In the genomic region with DNA sequence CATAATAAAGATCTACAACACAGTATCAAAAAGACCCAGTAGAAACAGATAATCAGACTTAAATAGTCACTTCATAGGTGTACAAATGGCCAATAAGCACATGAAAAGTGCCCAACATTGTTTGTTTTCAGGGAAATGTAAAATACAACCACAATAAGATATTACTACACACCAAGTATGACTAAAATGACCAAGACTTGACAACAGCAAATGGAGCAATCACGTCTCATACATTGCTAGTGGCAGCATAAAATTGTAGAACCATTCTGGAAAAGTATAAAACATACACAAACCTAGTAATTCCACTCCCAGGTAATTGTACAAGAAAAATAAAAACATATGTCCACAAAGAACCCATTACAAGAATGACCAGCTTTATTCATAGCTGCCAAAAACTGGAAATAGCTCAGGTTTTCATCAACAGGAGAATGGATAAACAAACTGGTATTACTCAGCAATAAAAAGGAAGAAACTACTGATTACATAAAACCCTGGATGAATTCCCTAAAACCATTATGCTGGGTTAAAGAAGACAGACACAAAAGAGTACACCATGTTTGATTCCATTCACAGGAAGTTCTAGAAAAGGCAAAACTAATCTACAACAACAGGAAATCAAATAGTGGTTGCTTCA, we compare ENCODE assay signal across 12 cellular contexts.
DNase-seq lines count a peak whose midpoint lies in the region; ATAC-seq, FAIRE-seq and TF ChIP-seq lines count a peak whose summit lies in the region.
"Had no signal": no experiment of that assay in that cellular context is flagged by ENCODE, and none has a peak within 500 bp of the region (broad histone marks: within the 10 kb centered on the region; RNA-seq: fewer than 3 reads in every experiment).

No MANE protein-coding gene starts in this region.

- peaks cover 6% of the 10 kb centered on the region for H3K4me1 ChIP-seq in left ventricle myocardium inferior
- H3K4me1 ChIP-seq in transverse colon = peaks cover 0 to 14% (median 0%) of the 10 kb centered on the region in 4 donors

- H3K4me3 ChIP-seq in left ventricle myocardium inferior = no peak overlapping the region
- no peak overlapping the region for H3K4me3 ChIP-seq in transverse colon

- intact Hi-C loops in left ventricle myocardium inferior (cut with micrococcal nuclease) (no loop called here), Right ventricle myocardium superior (cut with DNase I) (no loop called here), transverse colon (cut with DNase I; ENCODE audit: low total_unique reads) (no loop called here)

- H3K27ac ChIP-seq in left ventricle myocardium inferior (replicated peaks) = peak overlapping the region; percentile 10
- peak overlapping the region; percentile 44 to 67 (median 56) for H3K27ac ChIP-seq in transverse colon

- peaks cover 40% of the 10 kb centered on the region for H3K36me3 ChIP-seq in left ventricle myocardium inferior
- peaks cover 0 to 31% (median 4%) of the 10 kb centered on the region in 4 donors for H3K36me3 ChIP-seq in transverse colon

- WGBS in transverse colon (ENCODE audit: low coverage in 1 of 2), 2 donors = 67 to 92% methylated on average over 1 of the region's 1 CpG

- TF ChIP-seq EP300 in transverse colon (IDR thresholded peaks at IDR 0.05; ENCODE audit: low read depth) = no peak

- no peak for TF ChIP-seq POLR2A in transverse colon (IDR thresholded peaks at IDR 0.05)

- TF ChIP-seq CTCF in left ventricle myocardium inferior (IDR thresholded peaks at IDR 0.05; ENCODE audit: borderline replicate concordance) (no peak), transverse colon (IDR thresholded peaks at IDR 0.05) (no peak)

- DNase-seq in left ventricle myocardium inferior (no peak), Right ventricle myocardium superior (no peak), astrocyte of the hippocampus (ENCODE audit: low read depth, low spot score) (peak; percentile 57), left lobe of liver (ENCODE audit: low spot score) (no peak), transverse colon (no peak), frontal cortex (ENCODE audit: low spot score in 2 of 2) (no peak)
- no peak for DNase-seq in stimulated activated CD4-positive, alpha-beta T cell treated with anti-CD3 and anti-CD28 coated beads, Interleukin-15, amount 100 ng/mL, for 24 hours
- DNase-seq: Calu3; glutamatergic neuron; NCI-H2029; stimulated activated naive CD4-positive, alpha-beta T cell treated with Interleukin-2 at 50 U/mL for 16 hours had no signal

- ATAC-seq in Right ventricle myocardium superior (ENCODE audit: poor library complexity) (no peak), left lobe of liver (peak; percentile 66), HG03354 (IDR thresholded peaks at IDR 0.05; ENCODE audit: poor library complexity, severe bottlenecking, unreplicated experiment) (no peak)

- H3K27me3 ChIP-seq in left ventricle myocardium inferior (ENCODE audit: low read depth) = no peaks in the 10 kb centered on the region
- no peaks in the 10 kb centered on the region for H3K27me3 ChIP-seq in transverse colon

- no peaks in the 10 kb centered on the region for H3K9me3 ChIP-seq in left ventricle myocardium inferior (replicated peaks)
- H3K9me3 ChIP-seq in transverse colon = no peaks in the 10 kb centered on the region

- FAIRE-seq in frontal cortex (lab: Jason Lieb, UNC) = no peak

- in situ Hi-C loops in transverse colon (cut with MboI; ENCODE audit: low pct_ligation_motif_present in 1 of 4, low pct_unique_long_range_greater_than_20kb in 1 of 4, low sequenced_read_pairs in 3 of 4) = no loop called here
